Comparison of ENCODE assay signal across 10 cellular contexts in genomic region chrX:150870487-150871340, GRCh38. TPM values are rescaled to one million over a fixed set of nuclear protein-coding genes. Genes with fewer than 3 reads are reported as not detected.
DNase-seq lines count a peak whose midpoint lies in the region; ATAC-seq and TF ChIP-seq lines count a peak whose summit lies in the region.
"Had no signal": no experiment of that assay in that cellular context is flagged by ENCODE, and none has a peak within 500 bp of the region (broad histone marks: within the 10 kb centered on the region; RNA-seq: fewer than 3 reads in every experiment).

No MANE protein-coding gene starts in this region.

- H3K4me1 ChIP-seq in upper lobe of left lung = peaks cover 0 to 6% (median 0%) of the 10 kb centered on the region in 4 donors

- peaks cover 40 to 48% of the 10 kb centered on the region in 2 donors for H3K4me1 Mint-ChIP-seq in natural killer cell treated with Interleukin-12 subunit alpha and Interleukin-12 subunit beta and Interleukin-15 and Interleukin-18, amount 100 ng/mL, for 72 hours (ENCODE audit: low read depth in 2 of 2)
- peaks cover 0 to 27% of the 10 kb centered on the region in 2 donors for H3K4me1 Mint-ChIP-seq in natural killer cell

- intact Hi-C loops in natural killer cell (cut with micrococcal nuclease) = no loop called here

- 70 to 73% methylated on average over 7 of the region's 7 CpGs for WGBS in upper lobe of left lung, 2 donors

- H3K27me3 Mint-ChIP-seq in natural killer cell treated with Interleukin-12 subunit alpha and Interleukin-12 subunit beta and Interleukin-15 and Interleukin-18, amount 100 ng/mL, for 72 hours = peaks cover 0 to 3% of the 10 kb centered on the region in 2 donors
- no peaks in the 10 kb centered on the region for H3K27me3 Mint-ChIP-seq in natural killer cell (ENCODE audit: low read depth in 2 of 2)

- H3K4me3 Mint-ChIP-seq in natural killer cell treated with Interleukin-12 subunit alpha and Interleukin-12 subunit beta and Interleukin-15 and Interleukin-18, amount 100 ng/mL, for 72 hours = peak overlapping the region; percentile 11
- no peak overlapping the region for H3K4me3 Mint-ChIP-seq in natural killer cell

- no peaks in the 10 kb centered on the region for H3K36me3 ChIP-seq in upper lobe of left lung

- H3K4me3 ChIP-seq in upper lobe of left lung = no peak overlapping the region

- peak overlapping the region; percentile 45 to 63 for H3K27ac Mint-ChIP-seq in natural killer cell treated with Interleukin-12 subunit alpha and Interleukin-12 subunit beta and Interleukin-15 and Interleukin-18, amount 100 ng/mL, for 72 hours
- H3K27ac Mint-ChIP-seq in natural killer cell = no peak overlapping the region

- H3K9me3 Mint-ChIP-seq in natural killer cell treated with Interleukin-12 subunit alpha and Interleukin-12 subunit beta and Interleukin-15 and Interleukin-18, amount 100 ng/mL, for 72 hours = no peaks in the 10 kb centered on the region
- no peaks in the 10 kb centered on the region for H3K9me3 Mint-ChIP-seq in natural killer cell

- TF ChIP-seq CTCF in natural killer cell (IDR thresholded peaks at IDR 0.05) = no peak
- TF ChIP-seq CTCF in upper lobe of left lung (IDR thresholded peaks at IDR 0.05) = no peak

- no peak for DNase-seq in natural killer cell treated with Interleukin-12 subunit alpha and Interleukin-12 subunit beta and Interleukin-15 and Interleukin-18, amount 100 ng/mL, for 72 hours (ENCODE audit: low spot score)
- DNase-seq in natural killer cell (no peak), NCI-H2171 treated with DMSO at 0.1 percent for 48 hours (lab: John Stamatoyannopoulos, UW) (peak; percentile 59), fibroblast of peridontal ligament (ENCODE audit: extremely low read depth) (peak; percentile 25), NOMO-1 (lab: John Stamatoyannopoulos, UW; ENCODE audit: unreplicated experiment in 2 of 2) (no peak), upper lobe of left lung (no peak)
- no peak for DNase-seq in stimulated activated CD8-positive, alpha-beta memory T cell treated with anti-CD3 and anti-CD28 coated beads, Interleukin-4, amount 100 ng/mL, for 48 hours
- DNase-seq: activated effector memory CD4-positive, alpha-beta T cell treated with anti-CD3 and anti-CD28 coated beads, Interleukin-2, amount 50 U/mL, for 16 hours; NCI-H187 treated with DMSO at 0.1 percent for 48 hours had no signal

- TF ChIP-seq EP300 in upper lobe of left lung (IDR thresholded peaks at IDR 0.05) = no peak

- ATAC-seq in natural killer cell treated with Interleukin-12 subunit alpha and Interleukin-12 subunit beta and Interleukin-15 and Interleukin-18, amount 100 ng/mL, for 72 hours = no peak
- no peak for ATAC-seq in natural killer cell
- no peak for ATAC-seq in HG02588 (IDR thresholded peaks at IDR 0.05; ENCODE audit: unreplicated experiment)
- ATAC-seq in upper lobe of left lung (ENCODE audit: low FRiP score in 2 of 2) = no peak

- no peaks in the 10 kb centered on the region for H3K27me3 ChIP-seq in upper lobe of left lung

- peaks cover 21% of the 10 kb centered on the region for H3K36me3 Mint-ChIP-seq in natural killer cell treated with Interleukin-12 subunit alpha and Interleukin-12 subunit beta and Interleukin-15 and Interleukin-18, amount 100 ng/mL, for 72 hours
- H3K36me3 Mint-ChIP-seq in natural killer cell = no peaks in the 10 kb centered on the region

- no peaks in the 10 kb centered on the region for H3K9me3 ChIP-seq in upper lobe of left lung

- H3K27ac ChIP-seq in upper lobe of left lung = no peak overlapping the region

- TF ChIP-seq POLR2A in upper lobe of left lung (IDR thresholded peaks at IDR 0.05) = no peak

RNA-seq across cellular contexts. Expression of gene CD99L2, which starts 27.8 kb away (rescaled TPM):
- 10 to 100 TPM; 23.8 to 25.7 TPM for total RNA-seq in natural killer cell treated with Interleukin-12 subunit alpha and Interleukin-12 subunit beta and Interleukin-15 and Interleukin-18, amount 100 ng/mL, for 72 hours
- total RNA-seq in natural killer cell (10 to 100 TPM; 13.1 to 18.0 (median 15.7) TPM), upper lobe of left lung (10 to 100 TPM; 16.8 to 41.6 (median 34.9) TPM)

Comparison
In these comparisons a context has a peak if more than half of its experiments do, and no peak if none do; other contexts are left out.
1. H3K27ac Mint-ChIP-seq: peak in natural killer cell treated with Interleukin-12 subunit alpha and Interleukin-12 subunit beta and Interleukin-15 and Interleukin-18, amount 100 ng/mL, for 72 hours (2 of 2); none in natural killer cell (0 of 2).
2. DNase-seq: peak in NCI-H2171 treated with DMSO at 0.1 percent for 48 hours (single experiment) and fibroblast of peridontal ligament (single experiment); none in natural killer cell treated with Interleukin-12 subunit alpha and Interleukin-12 subunit beta and Interleukin-15 and Interleukin-18, amount 100 ng/mL, for 72 hours (single experiment), natural killer cell (single experiment), NOMO-1 (0 of 2), upper lobe of left lung (0 of 2) and stimulated activated CD8-positive, alpha-beta memory T cell treated with anti-CD3 and anti-CD28 coated beads, Interleukin-4, amount 100 ng/mL, for 48 hours (single experiment).